Comparison of ENCODE assay signal across 1 cellular context in the genomic region with DNA sequence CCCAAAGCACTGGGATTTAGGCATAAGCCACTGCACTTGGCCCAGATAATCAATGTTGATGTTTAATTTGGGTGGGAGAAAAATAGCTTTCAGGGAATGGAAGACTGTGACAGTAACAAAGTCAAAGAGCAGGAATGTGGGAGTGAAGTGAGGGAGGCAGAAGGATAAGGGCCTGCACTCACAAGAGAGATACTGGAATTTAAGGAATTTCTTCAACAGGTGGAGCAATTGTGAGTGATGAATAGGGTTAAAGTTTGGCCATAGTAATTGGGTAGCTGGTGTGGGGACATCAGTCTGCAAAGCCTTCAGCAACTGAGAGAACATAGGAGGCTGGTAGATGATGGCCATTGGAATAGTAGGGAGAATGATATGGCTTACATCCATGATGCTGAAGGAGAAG.
A peak's percentile ranks its signal among the peaks of the same experiment; 100 is the strongest.
TF ChIP-seq lines count a peak whose summit lies in the region.

No MANE protein-coding gene starts in this region.

TF ChIP-seq in WTC11, 78 proteins besides CTCF, POLR2A, EP300 and RAD21 (continued from another document):
- TF ChIP-seq FOXK1 (CRISPR knock-in tag; IDR thresholded peaks at IDR 0.05) (no peak), MXD4 (CRISPR knock-in tag; IDR thresholded peaks at IDR 0.05; ENCODE audit: borderline replicate concordance) (no peak), TEAD1 (CRISPR knock-in tag; IDR thresholded peaks at IDR 0.05) (0 out of 2 replicates have a peak, but pooled peaks have one; percentile 27)
